Comparison of ENCODE assay signal across 9 cellular contexts in genomic region chr6:32242318-32242813, GRCh38. TPM values are rescaled to one million over a fixed set of nuclear protein-coding genes. Genes with fewer than 3 reads are reported as not detected.
DNase-seq lines count a peak whose midpoint lies in the region; ATAC-seq and TF ChIP-seq lines count a peak whose summit lies in the region.
"Not testable (repeated sequence)": the region's sequence is repeated elsewhere in the genome, so short reads cannot be mapped to it uniquely, and the experiment has no call there.
"Had no signal": no experiment of that assay in that cellular context is flagged by ENCODE, and none has a peak within 500 bp of the region (broad histone marks: within the 10 kb centered on the region; RNA-seq: fewer than 3 reads in every experiment).

No MANE protein-coding gene starts in this region.

- not testable (repeated sequence) for H3K56ac ChIP-seq in IMR-90 (ENCODE audit: extremely low read depth, insufficient read depth, low read length)

- not testable (repeated sequence) for H4K5ac ChIP-seq in IMR-90 (ENCODE audit: low read depth, low read length)

- CTCF ChIA-PET in IMR-90 (lab: Yijun Ruan, JAX): not testable (repeated sequence)

- not testable (repeated sequence) for H3K23ac ChIP-seq in IMR-90 (ENCODE audit: low read depth, low read length)

- not testable (repeated sequence) for H3K4ac ChIP-seq in IMR-90 (ENCODE audit: low read depth, low read length)

- in situ Hi-C loops in IMR-90 (cut with MboI; ENCODE audit: low sequenced_read_pairs): loop anchor here (10.0 kb wide), 2 partner anchors 452 to 552 kb away; no protein-coding TSS in a partner anchor

- H3K27ac Mint-ChIP-seq in T-helper 17 cell: peak overlapping the region; percentile 62
- H3K27ac Mint-ChIP-seq in activated T-helper 17 cell treated with anti-CD3 and anti-CD28 coated beads, Interleukin-2, amount 50 U/mL, for 72 hours: peak overlapping the region; percentile 29
- H3K27ac Mint-ChIP-seq in activated naive CD8-positive, alpha-beta T cell treated with anti-CD3 and anti-CD28 coated beads, Interleukin-2, amount 10 ng/mL, durations not matched to agents 7 days and 5 days: peak overlapping the region; percentile 4
- peak overlapping the region; percentile 48 for H3K27ac Mint-ChIP-seq in endothelial cell (ENCODE audit: unreplicated experiment)
- H3K27ac Mint-ChIP-seq in stimulated activated effector memory CD8-positive, alpha-beta T cell treated with anti-CD3 and anti-CD28 coated beads, Interleukin-12 subunit alpha, Interleukin-12 subunit beta, amount 100 ng/mL, for 72 hours: peak overlapping the region; percentile 51
- peak overlapping the region; percentile 37 for H3K27ac Mint-ChIP-seq in stimulated activated naive B cell treated with anti-CD40 and anti-IgM and Interleukin-4, amounts not matched to agents 10 μg/mL and 1 μg/mL and 100 μg/mL, for 72 hours

- not testable (repeated sequence) for H2AK5ac ChIP-seq in IMR-90 (ENCODE audit: low read depth, low read length)

- H2AK9ac ChIP-seq in IMR-90 (replicated peaks; ENCODE audit: low read depth, low read length, poor library complexity): peak overlapping the region; percentile 65

- not testable (repeated sequence) for H2BK120ac ChIP-seq in IMR-90 (ENCODE audit: low read depth, low read length)

- not testable (repeated sequence) for H4K91ac ChIP-seq in IMR-90 (ENCODE audit: insufficient read depth, low read depth, low read length)

- H3K4me3 Mint-ChIP-seq in T-helper 17 cell; activated T-helper 17 cell treated with anti-CD3 and anti-CD28 coated beads, Interleukin-2, amount 50 U/mL, for 72 hours; activated naive CD8-positive, alpha-beta T cell treated with anti-CD3 and anti-CD28 coated beads, Interleukin-2, amount 10 ng/mL, durations not matched to agents 7 days and 5 days; endothelial cell (ENCODE audit: unreplicated experiment); stimulated activated effector memory CD8-positive, alpha-beta T cell treated with anti-CD3 and anti-CD28 coated beads, Interleukin-12 subunit alpha, Interleukin-12 subunit beta, amount 100 ng/mL, for 72 hours; stimulated activated naive B cell treated with anti-CD40 and anti-IgM and Interleukin-4, amounts not matched to agents 10 μg/mL and 1 μg/mL and 100 μg/mL, for 72 hours: not testable (repeated sequence)

- not testable (repeated sequence) for H3K36me3 Mint-ChIP-seq in T-helper 17 cell (ENCODE audit: low read depth); activated T-helper 17 cell treated with anti-CD3 and anti-CD28 coated beads, Interleukin-2, amount 50 U/mL, for 72 hours (ENCODE audit: low read depth); activated naive CD8-positive, alpha-beta T cell treated with anti-CD3 and anti-CD28 coated beads, Interleukin-2, amount 10 ng/mL, durations not matched to agents 7 days and 5 days; endothelial cell (ENCODE audit: low read depth, unreplicated experiment); stimulated activated effector memory CD8-positive, alpha-beta T cell treated with anti-CD3 and anti-CD28 coated beads, Interleukin-12 subunit alpha, Interleukin-12 subunit beta, amount 100 ng/mL, for 72 hours; stimulated activated naive B cell treated with anti-CD40 and anti-IgM and Interleukin-4, amounts not matched to agents 10 μg/mL and 1 μg/mL and 100 μg/mL, for 72 hours

- H3K4me1 ChIP-seq in IMR-90 (ENCODE audit: control insufficient read depth, insufficient read depth, low read length): not testable (repeated sequence)

- not testable (repeated sequence) for H3K27me3 ChIP-seq in IMR-90 (ENCODE audit: control insufficient read depth, insufficient read depth, low read length)

- TF ChIP-seq POLR2A in IMR-90 (IDR thresholded peaks at IDR 0.05; ENCODE audit: low read depth, low read length): not testable (repeated sequence)

- H4K8ac ChIP-seq in IMR-90 (ENCODE audit: low read depth in 2 of 2, low read length in 2 of 2): not testable (repeated sequence)

- not testable (repeated sequence) for H3K36me3 ChIP-seq in IMR-90 (ENCODE audit: control insufficient read depth, insufficient read depth, low read length); SK-N-MC (ENCODE audit: insufficient read depth, low read length)

- dilution Hi-C loops in IMR-90 (cut with HindIII; ENCODE audit: low sequenced_read_pairs, unreplicated experiment): not testable (repeated sequence)

- DNase-seq in IMR-90; SK-N-MC (ENCODE audit: low read depth, low spot score); T-helper 17 cell; activated naive CD8-positive, alpha-beta T cell treated with anti-CD3 and anti-CD28 coated beads, Interleukin-2, amount 10 ng/mL, durations not matched to agents 7 days and 5 days; endothelial cell (ENCODE audit: low spot score); stimulated activated effector memory CD8-positive, alpha-beta T cell treated with anti-CD3 and anti-CD28 coated beads, Interleukin-12 subunit alpha, Interleukin-12 subunit beta, amount 100 ng/mL, for 72 hours (ENCODE audit: low spot score in 2 of 2); stimulated activated naive B cell treated with anti-CD40 and anti-IgM and Interleukin-4, amounts not matched to agents 10 μg/mL and 1 μg/mL and 100 μg/mL, for 72 hours: not testable (repeated sequence)

- not testable (repeated sequence) for TF ChIP-seq CTCF in IMR-90 (conservative IDR thresholded peaks at IDR 0.05; ENCODE audit: low read depth, low read length); endothelial cell (IDR thresholded peaks at IDR 0.05; ENCODE audit: unreplicated experiment)

- not testable (repeated sequence) for H2BK15ac ChIP-seq in IMR-90 (ENCODE audit: low read depth, low read length)

- not testable (repeated sequence) for H3K9me1 ChIP-seq in IMR-90 (ENCODE audit: insufficient read depth, low read length)

- 100% methylated on average over 1 of the region's 4 CpGs; no CpG with 5 or more reads in 1 of the 2 experiments for WGBS in IMR-90 (ENCODE audit: extremely low coverage in 2 of 2, insufficient read length in 1 of 2), 2 experiments

- intact Hi-C loops in IMR-90 (cut with micrococcal nuclease): not testable (repeated sequence)

- H3K27me3 Mint-ChIP-seq in T-helper 17 cell; activated T-helper 17 cell treated with anti-CD3 and anti-CD28 coated beads, Interleukin-2, amount 50 U/mL, for 72 hours; activated naive CD8-positive, alpha-beta T cell treated with anti-CD3 and anti-CD28 coated beads, Interleukin-2, amount 10 ng/mL, durations not matched to agents 7 days and 5 days; stimulated activated naive B cell treated with anti-CD40 and anti-IgM and Interleukin-4, amounts not matched to agents 10 μg/mL and 1 μg/mL and 100 μg/mL, for 72 hours: not testable (repeated sequence)
- H3K27me3 Mint-ChIP-seq in endothelial cell (ENCODE audit: unreplicated experiment): peaks cover 11% of the 10 kb centered on the region

- H3K4me3 ChIP-seq in IMR-90 (ENCODE audit: insufficient read depth, low read depth, low read length); SK-N-MC: not testable (repeated sequence)

- not testable (repeated sequence) for H2BK5ac ChIP-seq in IMR-90 (ENCODE audit: low read depth, low read length, poor library complexity, severe bottlenecking)

- not testable (repeated sequence) for H3K9ac ChIP-seq in IMR-90 (ENCODE audit: low read depth, low read length)
- H3K9ac ChIP-seq in SK-N-MC (ENCODE audit: insufficient read length): peak overlapping the region; percentile 42

- H3K4me1 Mint-ChIP-seq in T-helper 17 cell; endothelial cell (ENCODE audit: unreplicated experiment): not testable (repeated sequence)
- H3K4me1 Mint-ChIP-seq in activated T-helper 17 cell treated with anti-CD3 and anti-CD28 coated beads, Interleukin-2, amount 50 U/mL, for 72 hours: peaks cover 17% of the 10 kb centered on the region
- H3K4me1 Mint-ChIP-seq in activated naive CD8-positive, alpha-beta T cell treated with anti-CD3 and anti-CD28 coated beads, Interleukin-2, amount 10 ng/mL, durations not matched to agents 7 days and 5 days: peaks cover 19% of the 10 kb centered on the region
- peaks cover 20% of the 10 kb centered on the region for H3K4me1 Mint-ChIP-seq in stimulated activated effector memory CD8-positive, alpha-beta T cell treated with anti-CD3 and anti-CD28 coated beads, Interleukin-12 subunit alpha, Interleukin-12 subunit beta, amount 100 ng/mL, for 72 hours
- H3K4me1 Mint-ChIP-seq in stimulated activated naive B cell treated with anti-CD40 and anti-IgM and Interleukin-4, amounts not matched to agents 10 μg/mL and 1 μg/mL and 100 μg/mL, for 72 hours: peaks cover 18 to 35% of the 10 kb centered on the region in 2 donors

- not testable (repeated sequence) for TF ChIP-seq RAD21 in IMR-90 (IDR thresholded peaks at IDR 0.05; ENCODE audit: low read length)

- not testable (repeated sequence) for BruUV-seq in IMR-90 (replicated peaks; lab: Mats Ljungman, UMichigan)

- not testable (repeated sequence) for H3K14ac ChIP-seq in IMR-90 (replicated peaks; ENCODE audit: low read depth, low read length)

- not testable (repeated sequence) for H2BK20ac ChIP-seq in IMR-90 (ENCODE audit: low read depth, low read length)

- not testable (repeated sequence) for H3K4me2 ChIP-seq in IMR-90 (ENCODE audit: low read depth, low read length)

- not testable (repeated sequence) for H3K9me3 ChIP-seq in IMR-90 (ENCODE audit: control insufficient read depth, insufficient read depth, low read length); SK-N-MC (ENCODE audit: low read depth, low read length); T-helper 17 cell (ENCODE audit: control insufficient read depth, low read length, poor library complexity, severe bottlenecking)

- H3K18ac ChIP-seq in IMR-90 (ENCODE audit: low read depth, low read length): not testable (repeated sequence)

- ATAC-seq in IMR-90 (ENCODE audit: low read depth); T-helper 17 cell; activated T-helper 17 cell treated with anti-CD3 and anti-CD28 coated beads, Interleukin-2, amount 50 U/mL, for 72 hours (replicated peaks); activated naive CD8-positive, alpha-beta T cell treated with anti-CD3 and anti-CD28 coated beads, Interleukin-2, amount 10 ng/mL, durations not matched to agents 7 days and 5 days (ENCODE audit: low read depth); stimulated activated effector memory CD8-positive, alpha-beta T cell treated with anti-CD3 and anti-CD28 coated beads, Interleukin-12 subunit alpha, Interleukin-12 subunit beta, amount 100 ng/mL, for 72 hours: not testable (repeated sequence)
- ATAC-seq in stimulated activated naive B cell treated with anti-CD40 and anti-IgM and Interleukin-4, amounts not matched to agents 10 μg/mL and 1 μg/mL and 100 μg/mL, for 72 hours (replicated peaks): peak in 1 of 2 donors; percentile 8

- not testable (repeated sequence) for H2AFZ ChIP-seq in IMR-90 (replicated peaks; ENCODE audit: low read length, poor library complexity)

- POLR2A ChIA-PET in IMR-90 (lab: Charles Lee; ENCODE audit: unreplicated experiment); activated naive CD8-positive, alpha-beta T cell treated with anti-CD3 and anti-CD28 coated beads, Interleukin-2, amount 10 ng/mL, durations not matched to agents 7 days and 5 days (lab: Charles Lee): not testable (repeated sequence)

- H3K79me1 ChIP-seq in IMR-90 (ENCODE audit: low read depth in 1 of 2, low read length in 2 of 2): not testable (repeated sequence)

- not testable (repeated sequence) for H3K9me3 Mint-ChIP-seq in activated T-helper 17 cell treated with anti-CD3 and anti-CD28 coated beads, Interleukin-2, amount 50 U/mL, for 72 hours; activated naive CD8-positive, alpha-beta T cell treated with anti-CD3 and anti-CD28 coated beads, Interleukin-2, amount 10 ng/mL, durations not matched to agents 7 days and 5 days; endothelial cell (ENCODE audit: unreplicated experiment); stimulated activated effector memory CD8-positive, alpha-beta T cell treated with anti-CD3 and anti-CD28 coated beads, Interleukin-12 subunit alpha, Interleukin-12 subunit beta, amount 100 ng/mL, for 72 hours; stimulated activated naive B cell treated with anti-CD40 and anti-IgM and Interleukin-4, amounts not matched to agents 10 μg/mL and 1 μg/mL and 100 μg/mL, for 72 hours

- not testable (repeated sequence) for H3K27ac ChIP-seq in IMR-90 (ENCODE audit: insufficient read depth, low read length)
- peak overlapping the region; percentile 94 for H3K27ac ChIP-seq in SK-N-MC

- not testable (repeated sequence) for H4K20me1 ChIP-seq in IMR-90 (ENCODE audit: insufficient read depth, low read length)

RNA-seq across cellular contexts. Expression of gene NOTCH4, which starts 18.5 kb away (rescaled TPM):
- total RNA-seq in IMR-90 (2012; rRNA removed): 1.3 and 2.2 TPM in 2 replicates
- polyA plus RNA-seq in IMR-90 (2012; rRNA removed): 0.76 and 0.96 TPM in 2 replicates
- polyA plus RNA-seq in IMR-90 (2012; cell fraction: cytosol; rRNA removed): 0.68 and 1.2 TPM in 2 replicates
- polyA plus RNA-seq in IMR-90 (2012; cell fraction: nucleus; rRNA removed; ENCODE audit: low replicate concordance): 1.7 and 1.8 TPM in 2 replicates
- 1 to 10 TPM in 1 of 2 donors, under 1 TPM in 1; 0.60 to 1.0 TPM for total RNA-seq in T-helper 17 cell
- 1 to 10 TPM in 1 of 2 donors, under 1 TPM in 1; 0.73 to 2.3 TPM for total RNA-seq in activated T-helper 17 cell treated with anti-CD3 and anti-CD28 coated beads, Interleukin-2, amount 50 U/mL, for 72 hours
- under 1 TPM; 0.67 to 0.79 TPM for total RNA-seq in activated naive CD8-positive, alpha-beta T cell treated with anti-CD3 and anti-CD28 coated beads, Interleukin-2, amount 10 ng/mL, durations not matched to agents 7 days and 5 days
- total RNA-seq in endothelial cell (ENCODE audit: unreplicated experiment): 151 TPM

RNA-seq across cellular contexts. Expression of gene GPSM3, which starts 49.9 kb away (rescaled TPM):
- total RNA-seq in IMR-90 (2012; rRNA removed) (3.0 and 3.9 TPM in 2 replicates), T-helper 17 cell (100 to 1,000 TPM; 268 to 291 TPM), endothelial cell (ENCODE audit: unreplicated experiment) (49.0 TPM)
- 9.8 and 12.2 TPM in 2 replicates for polyA plus RNA-seq in IMR-90 (2012; rRNA removed)
- polyA plus RNA-seq in IMR-90 (2012; cell fraction: cytosol; rRNA removed): 6.9 and 7.5 TPM in 2 replicates
- 6.9 and 8.2 TPM in 2 replicates for polyA plus RNA-seq in IMR-90 (2012; cell fraction: nucleus; rRNA removed; ENCODE audit: low replicate concordance)
- total RNA-seq in activated T-helper 17 cell treated with anti-CD3 and anti-CD28 coated beads, Interleukin-2, amount 50 U/mL, for 72 hours: 100 to 1,000 TPM; 136 to 227 TPM
- 100 to 1,000 TPM; 251 to 260 TPM for total RNA-seq in activated naive CD8-positive, alpha-beta T cell treated with anti-CD3 and anti-CD28 coated beads, Interleukin-2, amount 10 ng/mL, durations not matched to agents 7 days and 5 days

RNA-seq across cellular contexts. Expression of gene PBX2, which starts 52.4 kb away (rescaled TPM):
- total RNA-seq in IMR-90 (2012; rRNA removed) (13.9 and 17.7 TPM in 2 replicates), T-helper 17 cell (100 to 1,000 TPM; 103 to 110 TPM), endothelial cell (ENCODE audit: unreplicated experiment) (308 TPM)
- polyA plus RNA-seq in IMR-90 (2012; rRNA removed): 56.8 and 58.0 TPM in 2 replicates
- 28.8 and 42.1 TPM in 2 replicates for polyA plus RNA-seq in IMR-90 (2012; cell fraction: cytosol; rRNA removed)
- 262 and 270 TPM in 2 replicates for polyA plus RNA-seq in IMR-90 (2012; cell fraction: nucleus; rRNA removed; ENCODE audit: low replicate concordance)
- 100 to 1,000 TPM in 1 of 2 donors, 10 to 100 TPM in 1; 53.0 to 135 TPM for total RNA-seq in activated T-helper 17 cell treated with anti-CD3 and anti-CD28 coated beads, Interleukin-2, amount 50 U/mL, for 72 hours
- total RNA-seq in activated naive CD8-positive, alpha-beta T cell treated with anti-CD3 and anti-CD28 coated beads, Interleukin-2, amount 10 ng/mL, durations not matched to agents 7 days and 5 days: 100 to 1,000 TPM; 107 to 112 TPM

RNA-seq across cellular contexts. Expression of gene AGER, which starts 58.3 kb away (rescaled TPM):
- 0.18 and 0.28 TPM in 2 replicates for total RNA-seq in IMR-90 (2012; rRNA removed)
- polyA plus RNA-seq in IMR-90 (2012; rRNA removed): 4.2 and 4.9 TPM in 2 replicates
- polyA plus RNA-seq in IMR-90 (2012; cell fraction: cytosol; rRNA removed): 1.1 and 2.2 TPM in 2 replicates
- polyA plus RNA-seq in IMR-90 (2012; cell fraction: nucleus; rRNA removed; ENCODE audit: low replicate concordance): 30.4 and 52.1 TPM in 2 replicates
- 10 to 100 TPM; 22.2 to 27.4 TPM for total RNA-seq in T-helper 17 cell
- 10 to 100 TPM; 19.3 to 50.2 TPM for total RNA-seq in activated T-helper 17 cell treated with anti-CD3 and anti-CD28 coated beads, Interleukin-2, amount 50 U/mL, for 72 hours
- 10 to 100 TPM; 47.4 to 52.3 TPM for total RNA-seq in activated naive CD8-positive, alpha-beta T cell treated with anti-CD3 and anti-CD28 coated beads, Interleukin-2, amount 10 ng/mL, durations not matched to agents 7 days and 5 days
- total RNA-seq in endothelial cell (ENCODE audit: unreplicated experiment): 42.2 TPM
- polyA plus RNA-seq: CD8-positive, alpha-beta memory T cell had no signal

Comparison
In these comparisons a context has a peak if more than half of its experiments do, and no peak if none do; other contexts are left out.
1. H3K27ac Mint-ChIP-seq: peak in every context shown above with its lines; median percentile 62 in T-helper 17 cell; 51 in stimulated activated effector memory CD8-positive, alpha-beta T cell treated with anti-CD3 and anti-CD28 coated beads, Interleukin-12 subunit alpha, Interleukin-12 subunit beta, amount 100 ng/mL, for 72 hours; 48 in endothelial cell; 37 in stimulated activated naive B cell treated with anti-CD40 and anti-IgM and Interleukin-4, amounts not matched to agents 10 μg/mL and 1 μg/mL and 100 μg/mL, for 72 hours; 29 in activated T-helper 17 cell treated with anti-CD3 and anti-CD28 coated beads, Interleukin-2, amount 50 U/mL, for 72 hours; 4 in activated naive CD8-positive, alpha-beta T cell treated with anti-CD3 and anti-CD28 coated beads, Interleukin-2, amount 10 ng/mL, durations not matched to agents 7 days and 5 days.
2. RNA of gene NOTCH4, which starts 18.5 kb away (total RNA-seq): 151 TPM in endothelial cell (single experiment); 0.73 to 2.3 TPM in activated T-helper 17 cell treated with anti-CD3 and anti-CD28 coated beads, Interleukin-2, amount 50 U/mL, for 72 hours, 1.3 to 2.2 TPM in IMR-90, 0.60 to 1.0 TPM in T-helper 17 cell and 0.67 to 0.79 TPM in activated naive CD8-positive, alpha-beta T cell treated with anti-CD3 and anti-CD28 coated beads, Interleukin-2, amount 10 ng/mL, durations not matched to agents 7 days and 5 days; every median in the first group is over 10 times any median in the second.
3. RNA of gene GPSM3, which starts 49.9 kb away (total RNA-seq): 268 to 291 TPM in T-helper 17 cell, 251 to 260 TPM in activated naive CD8-positive, alpha-beta T cell treated with anti-CD3 and anti-CD28 coated beads, Interleukin-2, amount 10 ng/mL, durations not matched to agents 7 days and 5 days, 136 to 227 TPM in activated T-helper 17 cell treated with anti-CD3 and anti-CD28 coated beads, Interleukin-2, amount 50 U/mL, for 72 hours and 49.0 TPM in endothelial cell (single experiment); 3.0 to 3.9 TPM in IMR-90; every median in the first group is over 10 times any median in the second.